ENCODE assay signal across 8 cellular contexts in genomic region chr17:80832888-80833583, GRCh38.
A peak's percentile ranks its signal among the peaks of the same experiment; 100 is the strongest.
DNase-seq lines count a peak whose midpoint lies in the region; ATAC-seq and TF ChIP-seq lines count a peak whose summit lies in the region.

No MANE protein-coding gene starts in this region.

- H3K4me3 ChIP-seq in adrenal gland (peak overlapping the region in 2 of 4 donors; percentile 17 to 55), tibial nerve (peak overlapping the region; percentile 24 to 54 (median 44))

- TF ChIP-seq EP300 in tibial nerve (IDR thresholded peaks at IDR 0.05): peak in 1 of 2 donors; percentile 90

- WGBS in adrenal gland, 4 donors: 1 to 3% (median 2%) methylated on average over 7 to 25 of the region's 25 CpGs
- WGBS in tibial nerve, 2 donors: 1 to 4% methylated on average over 25 of the region's 25 CpGs

- H3K36me3 ChIP-seq in adrenal gland (replicated peaks in 1 of 2) (no peaks in the 10 kb centered on the region), tibial nerve (peaks cover 0 to 15% (median 0%) of the 10 kb centered on the region in 3 donors)

- H3K9me3 ChIP-seq in adrenal gland (replicated peaks in 1 of 3): no peaks in the 10 kb centered on the region
- H3K9me3 ChIP-seq in tibial nerve: no peaks in the 10 kb centered on the region

- peak; percentile 92 for DNase-seq in GM10248 (ENCODE audit: extremely low spot score)
- DNase-seq in NCI-H1092 treated with DMSO at 0.1 percent for 48 hours (lab: John Stamatoyannopoulos, UW): peak; percentile 94
- DNase-seq in T follicular helper cell (ENCODE audit: low read depth): peak; percentile 44
- peak; percentile 89 to 97 (median 96) for DNase-seq in adrenal gland
- DNase-seq in left cardiac atrium: peak; percentile 90
- DNase-seq in pons (ENCODE audit: low spot score): peak; percentile 89
- DNase-seq in tibial nerve (ENCODE audit: low spot score in 2 of 2): peak; percentile 64 to 73

- CTCF ChIA-PET in GM10248 (lab: Yijun Ruan, JAX): interaction anchor here (0.9 to 1.6 kb wide), 8 partner anchors 10 to 378 kb away, joined by 3 to 4 read pairs (median 3); no protein-coding TSS in a partner anchor

- TF ChIP-seq CTCF in GM10248 (IDR thresholded peaks at IDR 0.05; ENCODE audit: control extremely low read depth, extremely low read depth, low read depth, missing control alignments) (no peak), adrenal gland (IDR thresholded peaks at IDR 0.05) (no peak), tibial nerve (IDR thresholded peaks at IDR 0.05) (no peak)

- TF ChIP-seq POLR2A in adrenal gland (IDR thresholded peaks at IDR 0.05) (peak; percentile 78 to 95), tibial nerve (IDR thresholded peaks at IDR 0.05) (peak; percentile 37 to 55)

- H3K4me1 ChIP-seq in adrenal gland (replicated peaks in 1 of 2) (peaks cover 21 to 25% of the 10 kb centered on the region in 2 donors), tibial nerve (peaks cover 0 to 19% (median 4%) of the 10 kb centered on the region in 4 donors)

- H3K27me3 ChIP-seq in adrenal gland (no peaks in the 10 kb centered on the region), tibial nerve (no peaks in the 10 kb centered on the region)

- peak overlapping the region; percentile 74 to 98 (median 84) for H3K27ac ChIP-seq in adrenal gland
- peak overlapping the region; percentile 79 to 92 (median 84) for H3K27ac ChIP-seq in tibial nerve

- intact Hi-C loops in adrenal gland (cut with DNase I): no loop called here
- intact Hi-C loops in left cardiac atrium (cut with DNase I): no loop called here

- ATAC-seq in HG02588 (IDR thresholded peaks at IDR 0.05; ENCODE audit: unreplicated experiment) (peak; percentile 64), left cardiac atrium (peak; percentile 95 to 98)

- POLR2A ChIA-PET in GM10248 (lab: Yijun Ruan, JAX): interaction anchor here (0.9 to 1.4 kb wide), 2 partner anchors 12 to 23 kb away, joined by 3 to 7 read pairs; no protein-coding TSS in a partner anchor

Comparison
In these comparisons a context has a peak if more than half of its experiments do, and no peak if none do; other contexts are left out.
1. DNase-seq: peak in every context shown above with its lines; median percentile 96 in adrenal gland; 94 in NCI-H1092 treated with DMSO at 0.1 percent for 48 hours; 92 in GM10248; 90 in left cardiac atrium; 89 in pons; 68 in tibial nerve; 44 in T follicular helper cell.